Comparison of ENCODE assay signal across 9 cellular contexts in the genomic region with DNA sequence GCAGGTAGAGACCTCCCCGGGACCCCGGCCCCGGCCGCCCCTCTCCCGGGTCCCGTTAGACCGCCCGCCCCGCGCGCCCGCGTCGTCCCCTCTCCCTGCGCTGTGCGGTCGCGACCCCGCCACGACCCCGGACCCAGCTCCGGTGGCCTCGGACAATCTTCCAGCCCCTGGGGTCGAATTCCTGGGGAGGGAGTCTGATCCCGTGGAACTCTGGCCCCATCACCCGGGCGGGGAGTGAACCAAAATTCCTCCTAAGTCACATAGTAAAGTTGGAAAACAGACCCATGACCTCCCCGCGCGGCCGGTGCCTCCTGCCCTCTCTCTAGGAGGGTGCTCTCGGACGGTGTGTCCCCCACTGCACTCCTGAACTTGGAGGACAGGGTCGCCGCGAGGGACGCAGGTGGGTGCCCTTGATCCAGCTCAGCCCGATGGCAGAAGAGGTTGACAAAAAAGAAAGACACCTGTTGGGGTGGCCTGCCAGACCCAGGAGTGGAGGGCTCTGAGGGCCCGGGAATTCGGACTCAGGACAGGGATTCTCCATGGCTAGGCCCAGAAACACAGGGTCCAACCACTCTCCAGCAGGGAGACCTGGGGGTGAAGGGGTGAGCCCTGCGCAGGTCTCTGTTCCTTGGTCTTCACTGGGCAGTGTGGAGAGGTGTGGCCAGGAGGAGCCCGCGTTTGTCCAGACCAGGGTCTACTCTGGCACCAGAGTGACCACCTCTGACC. TPM values are rescaled to one million over a fixed set of nuclear protein-coding genes. Genes with fewer than 3 reads are reported as not detected.
A peak's percentile ranks its signal among the peaks of the same experiment; 100 is the strongest.
DNase-seq lines count a peak whose midpoint lies in the region; ATAC-seq, FAIRE-seq and TF ChIP-seq lines count a peak whose summit lies in the region.
"Had no signal": no experiment of that assay in that cellular context is flagged by ENCODE, and none has a peak within 500 bp of the region (broad histone marks: within the 10 kb centered on the region; RNA-seq: fewer than 3 reads in every experiment).

No MANE protein-coding gene starts in this region.

- H3K27ac Mint-ChIP-seq in HFFc6 (peak overlapping the region; percentile 68), astrocyte (ENCODE audit: unreplicated experiment) (peak overlapping the region; percentile 75)
- H3K27ac Mint-ChIP-seq in stimulated activated memory B cell treated with anti-CD40 and anti-IgM and Interleukin-4, amounts not matched to agents 10 μg/mL and 1 μg/mL and 100 μg/mL, for 72 hours = no peak overlapping the region

- H3K27ac ChIP-seq in astrocyte (ENCODE audit: low read depth, low read length) = no peak overlapping the region

- H3K27me3 Mint-ChIP-seq in HFFc6 (ENCODE audit: insufficient read depth) (peaks cover 9% of the 10 kb centered on the region), astrocyte (ENCODE audit: low read depth, unreplicated experiment) (no peaks in the 10 kb centered on the region)
- H3K27me3 Mint-ChIP-seq in stimulated activated memory B cell treated with anti-CD40 and anti-IgM and Interleukin-4, amounts not matched to agents 10 μg/mL and 1 μg/mL and 100 μg/mL, for 72 hours = peaks cover 27% of the 10 kb centered on the region

- FAIRE-seq in astrocyte (lab: Jason Lieb, UNC) (no peak), D721Med (lab: Jason Lieb, UNC) (no peak)

- H3K9ac ChIP-seq in astrocyte (ENCODE audit: low read length) = peak overlapping the region; percentile 59

- H3K9me3 Mint-ChIP-seq in HFFc6 = no peaks in the 10 kb centered on the region
- no peaks in the 10 kb centered on the region for H3K9me3 Mint-ChIP-seq in astrocyte (ENCODE audit: unreplicated experiment)
- no peaks in the 10 kb centered on the region for H3K9me3 Mint-ChIP-seq in stimulated activated memory B cell treated with anti-CD40 and anti-IgM and Interleukin-4, amounts not matched to agents 10 μg/mL and 1 μg/mL and 100 μg/mL, for 72 hours

- H3K36me3 Mint-ChIP-seq in HFFc6 (ENCODE audit: low read depth) = no peaks in the 10 kb centered on the region
- H3K36me3 Mint-ChIP-seq in astrocyte (ENCODE audit: low read depth, unreplicated experiment) = no peaks in the 10 kb centered on the region
- no peaks in the 10 kb centered on the region for H3K36me3 Mint-ChIP-seq in stimulated activated memory B cell treated with anti-CD40 and anti-IgM and Interleukin-4, amounts not matched to agents 10 μg/mL and 1 μg/mL and 100 μg/mL, for 72 hours

- no peaks in the 10 kb centered on the region for H3K27me3 ChIP-seq in astrocyte (ENCODE audit: insufficient read depth, low read length)

- peaks cover 14% of the 10 kb centered on the region for H3K4me1 ChIP-seq in astrocyte (ENCODE audit: insufficient read depth, low read length)

- no peaks in the 10 kb centered on the region for H4K20me1 ChIP-seq in astrocyte (ENCODE audit: insufficient read depth, low read length)

- H3K4me3 Mint-ChIP-seq in HFFc6 (peak overlapping the region; percentile 91), astrocyte (ENCODE audit: unreplicated experiment) (peak overlapping the region; percentile 80)
- peak overlapping the region; percentile 60 for H3K4me3 Mint-ChIP-seq in stimulated activated memory B cell treated with anti-CD40 and anti-IgM and Interleukin-4, amounts not matched to agents 10 μg/mL and 1 μg/mL and 100 μg/mL, for 72 hours

- H3K36me3 ChIP-seq in astrocyte (ENCODE audit: insufficient read depth, low read length) = no peaks in the 10 kb centered on the region

- TF ChIP-seq CTCF in HFFc6 (IDR thresholded peaks at IDR 0.05) = no peak; the same call in 1 of the 2 replicates
- no peak for TF ChIP-seq CTCF in astrocyte (IDR thresholded peaks at IDR 0.05; ENCODE audit: insufficient read depth, low read depth, low read length)
- TF ChIP-seq CTCF in D721Med (IDR thresholded peaks at IDR 0.05; ENCODE audit: insufficient read depth, missing control alignments) = no peak

- no peak for DNase-seq in HFFc6
- DNase-seq in astrocyte (ENCODE audit: low read depth) = no peak
- peak; percentile 81 for DNase-seq in islet precursor cell
- no peak for DNase-seq in D721Med (ENCODE audit: insufficient read length, low spot score)
- DNase-seq in NCI-H1105 (lab: John Stamatoyannopoulos, UW) = no peak
- DNase-seq in HT-29 (ENCODE audit: low spot score) = no peak
- no peak for DNase-seq in activated gamma-delta T cell treated with Interleukin-2 at 50 U/mL for 16 hours

- no peak overlapping the region for H2AFZ ChIP-seq in astrocyte (ENCODE audit: low read depth, low read length)

- peak overlapping the region; percentile 28 for H3K4me3 ChIP-seq in astrocyte (ENCODE audit: insufficient read depth, low read depth, low read length)

- peak overlapping the region; percentile 88 for H3K4me2 ChIP-seq in astrocyte (ENCODE audit: low read length)

- no peaks in the 10 kb centered on the region for H3K9me3 ChIP-seq in astrocyte (ENCODE audit: insufficient read depth, low read depth, low read length)

- H3K4me1 Mint-ChIP-seq in HFFc6 (ENCODE audit: low read depth) = peaks cover 45% of the 10 kb centered on the region
- H3K4me1 Mint-ChIP-seq in astrocyte (ENCODE audit: low read depth, unreplicated experiment) = peaks cover 14% of the 10 kb centered on the region
- H3K4me1 Mint-ChIP-seq in stimulated activated memory B cell treated with anti-CD40 and anti-IgM and Interleukin-4, amounts not matched to agents 10 μg/mL and 1 μg/mL and 100 μg/mL, for 72 hours = peaks cover 39% of the 10 kb centered on the region

- no peaks in the 10 kb centered on the region for H3K79me2 ChIP-seq in astrocyte (ENCODE audit: insufficient read depth, low read length)

- no peak for ATAC-seq in stimulated activated memory B cell treated with anti-CD40 and anti-IgM and Interleukin-4, amounts not matched to agents 10 μg/mL and 1 μg/mL and 100 μg/mL, for 72 hours

RNA-seq across cellular contexts. Expression of a gene that starts 0.5 kb away (rescaled TPM):
- 10 to 100 TPM; 33.7 to 61.2 (median 38.2) TPM for total RNA-seq in HFFc6 (2021; fragmentation: NEBNext Ultra II Directional; extraction: Animal tissue kit (Norgen Biotek cat#: 25700))
- 5.3 and 6.7 TPM in 2 replicates for total RNA-seq in astrocyte
- not detected in 2 replicates for total RNA-seq in HT-29 (2014; rRNA removed; shearing (Covaris generic))

RNA-seq across cellular contexts. Expression of a gene that starts 29.8 kb away (rescaled TPM):
- total RNA-seq in HFFc6 (2021; fragmentation: NEBNext Ultra II Directional; extraction: Animal tissue kit (Norgen Biotek cat#: 25700)) = 100 to 1,000 TPM; 155 to 170 (median 164) TPM
- 196 and 210 TPM in 2 replicates for total RNA-seq in astrocyte
- 329 and 338 TPM in 2 replicates for total RNA-seq in HT-29 (2014; rRNA removed; shearing (Covaris generic))

RNA-seq across cellular contexts. Expression of a gene that starts 34.1 kb away (rescaled TPM):
- total RNA-seq in HFFc6 (2021; fragmentation: NEBNext Ultra II Directional; extraction: Animal tissue kit (Norgen Biotek cat#: 25700)) = under 1 TPM in 2 of 6 experiments, not detected in 4; 0.43 to 0.59 TPM
- 0.43 TPM in 1 of 2 replicates, not detected in the other for total RNA-seq in astrocyte
- total RNA-seq in HT-29 (2014; rRNA removed; shearing (Covaris generic)) = not detected in 2 replicates
- total RNA-seq: RPMI7951 had no signal

RNA-seq across cellular contexts. Expression of a gene that starts 41.8 kb away (rescaled TPM):
- total RNA-seq in HFFc6 (2021; fragmentation: NEBNext Ultra II Directional; extraction: Animal tissue kit (Norgen Biotek cat#: 25700)) = 10 to 100 TPM; 30.8 to 52.0 (median 46.5) TPM
- total RNA-seq in astrocyte = 26.0 and 27.4 TPM in 2 replicates
- 3.2 and 7.4 TPM in 2 replicates for total RNA-seq in HT-29 (2014; rRNA removed; shearing (Covaris generic))
